Comparison of ENCODE assay signal across 1 cellular context in genomic region chr6:89352329-89353117, GRCh38.
TF ChIP-seq lines count a peak whose summit lies in the region.

Gene UBE2J1, minus strand, starts transcription at chr6:89352722. Its CDS starts 153 bp downstream, at chr6:89352569.

TF ChIP-seq in HepG2, 621 proteins besides CTCF, POLR2A, EP300 and RAD21 (continued from another document and continues in another):
- TF ChIP-seq ZBED4 (CRISPR knock-in tag; IDR thresholded peaks at IDR 0.05; ENCODE audit: borderline replicate concordance) (no peak), SP1 (IDR thresholded peaks at IDR 0.05) (no peak), SP1 (CRISPR knock-in tag; IDR thresholded peaks at IDR 0.05) (no peak), RFX3 (CRISPR knock-in tag; IDR thresholded peaks at IDR 0.05) (no peak), CREM (IDR thresholded peaks at IDR 0.05) (no peak), CREM (CRISPR knock-in tag; IDR thresholded peaks at IDR 0.05) (no peak), EEA1 (CRISPR knock-in tag; IDR thresholded peaks at IDR 0.05; ENCODE audit: borderline replicate concordance) (no peak), SMAD9 (CRISPR knock-in tag; IDR thresholded peaks at IDR 0.05) (no peak), FOSL2 (CRISPR knock-in tag; IDR thresholded peaks at IDR 0.05) (no peak; the same call in 1 of the 2 replicates), FOXP1 (IDR thresholded peaks at IDR 0.05) (no peak), FOXP1 (CRISPR knock-in tag; IDR thresholded peaks at IDR 0.05) (no peak), ZNF317 (CRISPR knock-in tag; IDR thresholded peaks at IDR 0.05) (no peak), ATRX (CRISPR knock-in tag; IDR thresholded peaks at IDR 0.05; ENCODE audit: borderline replicate concordance) (no peak), SKI (IDR thresholded peaks at IDR 0.05; ENCODE audit: partially characterized antibody) (peak; percentile 45), MED1 (CRISPR knock-in tag; IDR thresholded peaks at IDR 0.05) (no peak; the same call in 1 of the 2 replicates), HNF4A (CRISPR knock-in tag; IDR thresholded peaks at IDR 0.05) (no peak), ZNF30 (CRISPR knock-in tag; IDR thresholded peaks at IDR 0.05) (no peak), IRF1 (CRISPR knock-in tag; IDR thresholded peaks at IDR 0.05; ENCODE audit: low read depth) (0 out of 2 replicates have a peak, but pooled peaks have one; percentile 43), ZNF296 (CRISPR knock-in tag; conservative IDR thresholded peaks at IDR 0.05) (no peak), ZNF619 (CRISPR knock-in tag; IDR thresholded peaks at IDR 0.05) (0 out of 2 replicates have a peak, but pooled peaks have one; percentile 36), NFE2L1 (CRISPR knock-in tag; IDR thresholded peaks at IDR 0.05; ENCODE audit: borderline replicate concordance) (no peak), SP140L (CRISPR knock-in tag; IDR thresholded peaks at IDR 0.05; ENCODE audit: borderline replicate concordance) (no peak), ZNF547 (CRISPR knock-in tag; IDR thresholded peaks at IDR 0.05) (peak; percentile 82), MLLT10 (CRISPR knock-in tag; IDR thresholded peaks at IDR 0.05) (no peak), ZNF841 (CRISPR knock-in tag; IDR thresholded peaks at IDR 0.05; ENCODE audit: borderline replicate concordance) (peak; percentile 8; the same call in 1 of the 2 replicates), SNAPC4 (CRISPR knock-in tag; IDR thresholded peaks at IDR 0.05) (no peak), HNRNPUL1 (IDR thresholded peaks at IDR 0.05; ENCODE audit: low read depth, low read length) (no peak), ZNF713 (CRISPR knock-in tag; IDR thresholded peaks at IDR 0.05) (no peak), BCLAF1 (IDR thresholded peaks at IDR 0.05) (no peak), HNRNPK (IDR thresholded peaks at IDR 0.05; ENCODE audit: low read depth, low read length, poor library complexity, severe bottlenecking) (peak; percentile 25), RBAK (CRISPR knock-in tag; IDR thresholded peaks at IDR 0.05) (no peak), HIC2 (CRISPR knock-in tag; IDR thresholded peaks at IDR 0.05; ENCODE audit: low read depth) (no peak; the same call in 1 of the 2 replicates), ZNF720 (CRISPR knock-in tag; IDR thresholded peaks at IDR 0.05) (no peak), TGIF2 (CRISPR knock-in tag; IDR thresholded peaks at IDR 0.05) (no peak; the same call in 1 of the 2 replicates), RCOR2 (CRISPR knock-in tag; IDR thresholded peaks at IDR 0.05) (no peak), CEBPB (IDR thresholded peaks at IDR 0.05; ENCODE audit: borderline replicate concordance, low read depth, low read length) (peak; percentile 92), RBFOX2 (IDR thresholded peaks at IDR 0.05; ENCODE audit: low read depth, low read length) (peak; percentile 92), ZNF816 (CRISPR knock-in tag; IDR thresholded peaks at IDR 0.05; ENCODE audit: borderline replicate concordance) (peak; percentile 54; the same call in 1 of the 2 replicates), GZF1 (CRISPR knock-in tag; IDR thresholded peaks at IDR 0.05) (no peak), PREB (CRISPR knock-in tag; IDR thresholded peaks at IDR 0.05) (no peak), PBX3 (CRISPR knock-in tag; IDR thresholded peaks at IDR 0.05; ENCODE audit: borderline replicate concordance) (no peak), NR2C2 (CRISPR knock-in tag; IDR thresholded peaks at IDR 0.05; ENCODE audit: borderline replicate concordance) (peak; percentile 67), ZNF18 (CRISPR knock-in tag; IDR thresholded peaks at IDR 0.05; ENCODE audit: insufficient replicate concordance) (no peak), IRF2 (CRISPR knock-in tag; IDR thresholded peaks at IDR 0.05) (peak; percentile 24; the same call in 1 of the 2 replicates), ZNF333 (CRISPR knock-in tag; IDR thresholded peaks at IDR 0.05; ENCODE audit: borderline replicate concordance) (peak; percentile 77; the same call in 1 of the 2 replicates), NONO (IDR thresholded peaks at IDR 0.05) (no peak), NONO (CRISPR knock-in tag; conservative IDR thresholded peaks at IDR 0.05) (peak; percentile 61; the same call in 1 of the 2 replicates), ELF1 (CRISPR knock-in tag; IDR thresholded peaks at IDR 0.05) (no peak)
